11 cellular contexts compared by ENCODE assay signal in genomic region chr17:64202683-64203430, GRCh38.
DNase-seq lines count a peak whose midpoint lies in the region; ATAC-seq, FAIRE-seq and TF ChIP-seq lines count a peak whose summit lies in the region.
"Had no signal": no experiment of that assay in that cellular context is flagged by ENCODE, and none has a peak within 500 bp of the region (broad histone marks: within the 10 kb centered on the region; RNA-seq: fewer than 3 reads in every experiment).

No MANE protein-coding gene starts in this region.

- intact Hi-C loops in activated CD4-positive, alpha-beta T cell treated with anti-CD3 and anti-CD28 coated beads for 36 hours (cut with DNase I, micrococcal nuclease) = loop anchor here in 1 of 2 experiments (5.0 kb wide), 1 partner anchor 51 kb away; no protein-coding TSS in a partner anchor

- TF ChIP-seq CTCF in bronchial epithelial cell (IDR thresholded peaks at IDR 0.05; ENCODE audit: insufficient read depth, low read length, severe bottlenecking) = no peak

- peaks cover 4% of the 10 kb centered on the region for H3K36me3 Mint-ChIP-seq in activated CD4-positive, alpha-beta T cell treated with anti-CD3 and anti-CD28 coated beads for 36 hours (ENCODE audit: low read depth)
- no peaks in the 10 kb centered on the region for H3K36me3 Mint-ChIP-seq in stimulated activated effector memory CD8-positive, alpha-beta T cell treated with anti-CD3 and anti-CD28 coated beads, Interleukin-12 subunit alpha, Interleukin-12 subunit beta, amount 100 ng/mL, for 72 hours

- peak; percentile 42 for ATAC-seq in activated CD4-positive, alpha-beta T cell treated with anti-CD3 and anti-CD28 coated beads for 36 hours
- ATAC-seq in stimulated activated effector memory CD8-positive, alpha-beta T cell treated with anti-CD3 and anti-CD28 coated beads, Interleukin-12 subunit alpha, Interleukin-12 subunit beta, amount 100 ng/mL, for 72 hours = peak; percentile 57

- H3K9me3 Mint-ChIP-seq in activated CD4-positive, alpha-beta T cell treated with anti-CD3 and anti-CD28 coated beads for 36 hours (ENCODE audit: low read depth) = no peaks in the 10 kb centered on the region
- no peaks in the 10 kb centered on the region for H3K9me3 Mint-ChIP-seq in stimulated activated effector memory CD8-positive, alpha-beta T cell treated with anti-CD3 and anti-CD28 coated beads, Interleukin-12 subunit alpha, Interleukin-12 subunit beta, amount 100 ng/mL, for 72 hours

- POLR2A ChIA-PET in activated CD4-positive, alpha-beta T cell treated with anti-CD3 and anti-CD28 coated beads for 36 hours (lab: Charles Lee) = no interaction called here

- H3K27me3 Mint-ChIP-seq in activated CD4-positive, alpha-beta T cell treated with anti-CD3 and anti-CD28 coated beads for 36 hours = no peaks in the 10 kb centered on the region

- no peak overlapping the region for H3K27ac Mint-ChIP-seq in activated CD4-positive, alpha-beta T cell treated with anti-CD3 and anti-CD28 coated beads for 36 hours
- no peak overlapping the region for H3K27ac Mint-ChIP-seq in stimulated activated effector memory CD8-positive, alpha-beta T cell treated with anti-CD3 and anti-CD28 coated beads, Interleukin-12 subunit alpha, Interleukin-12 subunit beta, amount 100 ng/mL, for 72 hours

- H3K36me3 ChIP-seq in bronchial epithelial cell (ENCODE audit: control insufficient read depth, insufficient read depth, low read length) = no peaks in the 10 kb centered on the region
- H3K36me3 ChIP-seq: uterus had no signal

- H3K4me1 Mint-ChIP-seq in activated CD4-positive, alpha-beta T cell treated with anti-CD3 and anti-CD28 coated beads for 36 hours = peaks cover 42% of the 10 kb centered on the region
- H3K4me1 Mint-ChIP-seq in stimulated activated effector memory CD8-positive, alpha-beta T cell treated with anti-CD3 and anti-CD28 coated beads, Interleukin-12 subunit alpha, Interleukin-12 subunit beta, amount 100 ng/mL, for 72 hours = peaks cover 37% of the 10 kb centered on the region

- CTCF ChIA-PET in activated CD4-positive, alpha-beta T cell treated with anti-CD3 and anti-CD28 coated beads for 36 hours (lab: Charles Lee) = interaction anchor here (0.5 to 2.0 kb wide), 6 partner anchors 9 to 581 kb away, joined by 3 to 5 read pairs (median 3); partner anchors contain the start of gene MAP3K3

- FAIRE-seq in bronchial epithelial cell (lab: Jason Lieb, UNC) = no peak
- FAIRE-seq: A204.1 had no signal

- no peak overlapping the region for H3K4me3 Mint-ChIP-seq in activated CD4-positive, alpha-beta T cell treated with anti-CD3 and anti-CD28 coated beads for 36 hours
- no peak overlapping the region for H3K4me3 Mint-ChIP-seq in stimulated activated effector memory CD8-positive, alpha-beta T cell treated with anti-CD3 and anti-CD28 coated beads, Interleukin-12 subunit alpha, Interleukin-12 subunit beta, amount 100 ng/mL, for 72 hours

- H3K4me3 ChIP-seq in bronchial epithelial cell (ENCODE audit: low read depth, low read length) = no peak overlapping the region
- H3K4me3 ChIP-seq: uterus had no signal

- peak; percentile 28 for DNase-seq in activated CD4-positive, alpha-beta T cell treated with anti-CD3 and anti-CD28 coated beads for 36 hours
- DNase-seq in activated CD4-positive, alpha-beta T cell treated with anti-CD3 and anti-CD28 coated beads for 1 hour = no peak
- DNase-seq in bronchial epithelial cell (ENCODE audit: low read depth) (peak; percentile 64), islet precursor cell (peak; percentile 86), NOMO-1 treated with DMSO at 0.1 percent for 48 hours (lab: John Stamatoyannopoulos, UW; ENCODE audit: unreplicated experiment) (no peak), COR-L47 (lab: John Stamatoyannopoulos, UW) (no peak), NCI-H187 treated with DMSO at 0.1 percent for 48 hours (lab: John Stamatoyannopoulos, UW) (no peak)
- DNase-seq in stimulated activated effector memory CD8-positive, alpha-beta T cell treated with anti-CD3 and anti-CD28 coated beads, Interleukin-12 subunit alpha, Interleukin-12 subunit beta, amount 100 ng/mL, for 72 hours (ENCODE audit: low spot score in 2 of 2) = no peak
- DNase-seq: activated CD4-positive, alpha-beta T cell treated with anti-CD3 and anti-CD28 coated beads for 48 hours; uterus had no signal

- no peaks in the 10 kb centered on the region for H3K27me3 ChIP-seq in bronchial epithelial cell (ENCODE audit: control insufficient read depth, insufficient read depth, low read length)
- H3K27me3 ChIP-seq: uterus had no signal

Comparison
In these comparisons a context has a peak if more than half of its experiments do, and no peak if none do; other contexts are left out.
1. DNase-seq: peak in activated CD4-positive, alpha-beta T cell treated with anti-CD3 and anti-CD28 coated beads for 36 hours (single experiment), bronchial epithelial cell (single experiment) and islet precursor cell (single experiment); none in activated CD4-positive, alpha-beta T cell treated with anti-CD3 and anti-CD28 coated beads for 1 hour (single experiment), stimulated activated effector memory CD8-positive, alpha-beta T cell treated with anti-CD3 and anti-CD28 coated beads, Interleukin-12 subunit alpha, Interleukin-12 subunit beta, amount 100 ng/mL, for 72 hours (0 of 2), NOMO-1 treated with DMSO at 0.1 percent for 48 hours (single experiment), COR-L47 (single experiment) and NCI-H187 treated with DMSO at 0.1 percent for 48 hours (single experiment).